1 cellular context compared by ENCODE assay signal in the genomic region with DNA sequence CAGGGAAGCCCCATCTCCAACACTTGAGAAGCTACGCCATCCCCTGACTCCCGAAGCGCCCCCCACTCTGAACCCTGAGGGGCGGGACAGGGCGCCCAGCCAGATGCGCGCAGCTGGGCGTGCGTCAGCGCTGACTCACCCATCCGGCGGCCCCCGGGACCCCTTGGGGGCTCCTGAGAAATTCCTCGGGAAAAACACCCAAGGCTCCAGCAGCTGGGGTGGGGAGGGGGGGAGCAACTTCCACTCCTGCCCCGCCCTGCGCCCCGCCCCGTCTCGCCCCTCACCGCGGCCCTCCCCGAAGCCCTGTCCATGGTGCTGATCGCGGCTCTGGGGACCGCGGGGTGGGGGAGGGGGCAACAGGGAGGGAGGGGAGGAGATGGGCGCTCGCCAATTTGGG.
TF ChIP-seq lines count a peak whose summit lies in the region.

No MANE protein-coding gene starts in this region.

TF ChIP-seq in K562, 482 proteins besides CTCF, POLR2A, EP300 and RAD21 (continued from another document):
- TF ChIP-seq, protein P1, sequence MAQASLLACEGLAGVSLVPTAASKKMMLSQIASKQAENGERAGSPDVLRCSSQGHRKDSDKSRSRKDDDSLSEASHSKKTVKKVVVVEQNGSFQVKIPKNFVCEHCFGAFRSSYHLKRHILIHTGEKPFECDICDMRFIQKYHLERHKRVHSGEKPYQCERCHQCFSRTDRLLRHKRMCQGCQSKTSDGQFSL (CRISPR knock-in tag; IDR thresholded peaks at IDR 0.05), result 0 out of 2 replicates have a peak, but pooled peaks have one; percentile 35
- TF ChIP-seq, protein P1 (tag; IDR thresholded peaks at IDR 0.05), result no peak
- TF ChIP-seq, protein P2, sequence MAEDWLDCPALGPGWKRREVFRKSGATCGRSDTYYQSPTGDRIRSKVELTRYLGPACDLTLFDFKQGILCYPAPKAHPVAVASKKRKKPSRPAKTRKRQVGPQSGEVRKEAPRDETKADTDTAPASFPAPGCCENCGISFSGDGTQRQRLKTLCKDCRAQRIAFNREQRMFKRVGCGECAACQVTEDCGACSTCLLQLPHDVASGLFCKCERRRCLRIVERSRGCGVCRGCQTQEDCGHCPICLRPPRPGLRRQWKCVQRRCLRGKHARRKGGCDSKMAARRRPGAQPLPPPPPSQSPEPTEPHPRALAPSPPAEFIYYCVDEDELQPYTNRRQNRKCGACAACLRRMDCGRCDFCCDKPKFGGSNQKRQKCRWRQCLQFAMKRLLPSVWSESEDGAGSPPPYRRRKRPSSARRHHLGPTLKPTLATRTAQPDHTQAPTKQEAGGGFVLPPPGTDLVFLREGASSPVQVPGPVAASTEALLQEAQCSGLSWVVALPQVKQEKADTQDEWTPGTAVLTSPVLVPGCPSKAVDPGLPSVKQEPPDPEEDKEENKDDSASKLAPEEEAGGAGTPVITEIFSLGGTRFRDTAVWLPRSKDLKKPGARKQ (CRISPR knock-in tag; IDR thresholded peaks at IDR 0.05), result no peak
- TF ChIP-seq, protein P3, sequence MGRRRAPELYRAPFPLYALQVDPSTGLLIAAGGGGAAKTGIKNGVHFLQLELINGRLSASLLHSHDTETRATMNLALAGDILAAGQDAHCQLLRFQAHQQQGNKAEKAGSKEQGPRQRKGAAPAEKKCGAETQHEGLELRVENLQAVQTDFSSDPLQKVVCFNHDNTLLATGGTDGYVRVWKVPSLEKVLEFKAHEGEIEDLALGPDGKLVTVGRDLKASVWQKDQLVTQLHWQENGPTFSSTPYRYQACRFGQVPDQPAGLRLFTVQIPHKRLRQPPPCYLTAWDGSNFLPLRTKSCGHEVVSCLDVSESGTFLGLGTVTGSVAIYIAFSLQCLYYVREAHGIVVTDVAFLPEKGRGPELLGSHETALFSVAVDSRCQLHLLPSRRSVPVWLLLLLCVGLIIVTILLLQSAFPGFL (CRISPR knock-in tag; IDR thresholded peaks at IDR 0.05), result no peak
- TF ChIP-seq, protein P4, sequence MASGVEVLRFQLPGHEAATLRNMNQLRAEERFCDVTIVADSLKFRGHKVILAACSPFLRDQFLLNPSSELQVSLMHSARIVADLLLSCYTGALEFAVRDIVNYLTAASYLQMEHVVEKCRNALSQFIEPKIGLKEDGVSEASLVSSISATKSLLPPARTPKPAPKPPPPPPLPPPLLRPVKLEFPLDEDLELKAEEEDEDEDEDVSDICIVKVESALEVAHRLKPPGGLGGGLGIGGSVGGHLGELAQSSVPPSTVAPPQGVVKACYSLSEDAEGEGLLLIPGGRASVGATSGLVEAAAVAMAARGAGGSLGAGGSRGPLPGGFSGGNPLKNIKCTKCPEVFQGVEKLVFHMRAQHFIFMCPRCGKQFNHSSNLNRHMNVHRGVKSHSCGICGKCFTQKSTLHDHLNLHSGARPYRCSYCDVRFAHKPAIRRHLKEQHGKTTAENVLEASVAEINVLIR (CRISPR knock-in tag; IDR thresholded peaks at IDR 0.05), result no peak
- TF ChIP-seq FOXJ3 (CRISPR knock-in tag; IDR thresholded peaks at IDR 0.05) (no peak), PCBP1 (IDR thresholded peaks at IDR 0.05; ENCODE audit: low read depth, low read length, poor library complexity, severe bottlenecking) (no peak), KDM2B (CRISPR knock-in tag; IDR thresholded peaks at IDR 0.05) (no peak), ZBTB7A (IDR thresholded peaks at IDR 0.05; ENCODE audit: borderline replicate concordance, control insufficient read depth, low read depth, low read length) (peak; percentile 79; the same call in 1 of the 2 replicates), ATF1 (CRISPR knock-in tag; IDR thresholded peaks at IDR 0.05) (0 out of 2 replicates have a peak, but pooled peaks have one; percentile 25), ATF1 (tag; IDR thresholded peaks at IDR 0.05) (no peak), KLF10 (CRISPR knock-in tag; IDR thresholded peaks at IDR 0.05) (no peak), NR4A1 (CRISPR knock-in tag; IDR thresholded peaks at IDR 0.05) (no peak), NR4A1 (tag; IDR thresholded peaks at IDR 0.05) (no peak), HCFC1 (IDR thresholded peaks at IDR 0.05; ENCODE audit: low read depth, low read length) (no peak), FOSL1 (tag; conservative IDR thresholded peaks at IDR 0.05) (peak; percentile 31; the same call in 1 of the 2 replicates), CSDE1 (IDR thresholded peaks at IDR 0.05) (no peak), PRMT5 (CRISPR knock-in tag; IDR thresholded peaks at IDR 0.05) (peak; percentile 74; the same call in 1 of the 2 replicates)
- TF ChIP-seq, protein P5, sequence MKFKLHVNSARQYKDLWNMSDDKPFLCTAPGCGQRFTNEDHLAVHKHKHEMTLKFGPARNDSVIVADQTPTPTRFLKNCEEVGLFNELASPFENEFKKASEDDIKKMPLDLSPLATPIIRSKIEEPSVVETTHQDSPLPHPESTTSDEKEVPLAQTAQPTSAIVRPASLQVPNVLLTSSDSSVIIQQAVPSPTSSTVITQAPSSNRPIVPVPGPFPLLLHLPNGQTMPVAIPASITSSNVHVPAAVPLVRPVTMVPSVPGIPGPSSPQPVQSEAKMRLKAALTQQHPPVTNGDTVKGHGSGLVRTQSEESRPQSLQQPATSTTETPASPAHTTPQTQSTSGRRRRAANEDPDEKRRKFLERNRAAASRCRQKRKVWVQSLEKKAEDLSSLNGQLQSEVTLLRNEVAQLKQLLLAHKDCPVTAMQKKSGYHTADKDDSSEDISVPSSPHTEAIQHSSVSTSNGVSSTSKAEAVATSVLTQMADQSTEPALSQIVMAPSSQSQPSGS (CRISPR knock-in tag; IDR thresholded peaks at IDR 0.05), result no peak
- TF ChIP-seq, protein P6, sequence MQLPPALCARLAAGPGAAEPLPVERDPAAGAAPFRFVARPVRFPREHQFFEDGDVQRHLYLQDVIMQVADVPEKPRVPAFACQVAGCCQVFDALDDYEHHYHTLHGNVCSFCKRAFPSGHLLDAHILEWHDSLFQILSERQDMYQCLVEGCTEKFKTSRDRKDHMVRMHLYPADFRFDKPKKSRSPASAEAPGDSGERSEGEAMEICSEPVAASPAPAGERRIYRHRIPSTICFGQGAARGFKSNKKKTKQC (CRISPR knock-in tag; IDR thresholded peaks at IDR 0.05), result 0 out of 2 replicates have a peak, but pooled peaks have one; percentile 44
- TF ChIP-seq, protein P7, sequence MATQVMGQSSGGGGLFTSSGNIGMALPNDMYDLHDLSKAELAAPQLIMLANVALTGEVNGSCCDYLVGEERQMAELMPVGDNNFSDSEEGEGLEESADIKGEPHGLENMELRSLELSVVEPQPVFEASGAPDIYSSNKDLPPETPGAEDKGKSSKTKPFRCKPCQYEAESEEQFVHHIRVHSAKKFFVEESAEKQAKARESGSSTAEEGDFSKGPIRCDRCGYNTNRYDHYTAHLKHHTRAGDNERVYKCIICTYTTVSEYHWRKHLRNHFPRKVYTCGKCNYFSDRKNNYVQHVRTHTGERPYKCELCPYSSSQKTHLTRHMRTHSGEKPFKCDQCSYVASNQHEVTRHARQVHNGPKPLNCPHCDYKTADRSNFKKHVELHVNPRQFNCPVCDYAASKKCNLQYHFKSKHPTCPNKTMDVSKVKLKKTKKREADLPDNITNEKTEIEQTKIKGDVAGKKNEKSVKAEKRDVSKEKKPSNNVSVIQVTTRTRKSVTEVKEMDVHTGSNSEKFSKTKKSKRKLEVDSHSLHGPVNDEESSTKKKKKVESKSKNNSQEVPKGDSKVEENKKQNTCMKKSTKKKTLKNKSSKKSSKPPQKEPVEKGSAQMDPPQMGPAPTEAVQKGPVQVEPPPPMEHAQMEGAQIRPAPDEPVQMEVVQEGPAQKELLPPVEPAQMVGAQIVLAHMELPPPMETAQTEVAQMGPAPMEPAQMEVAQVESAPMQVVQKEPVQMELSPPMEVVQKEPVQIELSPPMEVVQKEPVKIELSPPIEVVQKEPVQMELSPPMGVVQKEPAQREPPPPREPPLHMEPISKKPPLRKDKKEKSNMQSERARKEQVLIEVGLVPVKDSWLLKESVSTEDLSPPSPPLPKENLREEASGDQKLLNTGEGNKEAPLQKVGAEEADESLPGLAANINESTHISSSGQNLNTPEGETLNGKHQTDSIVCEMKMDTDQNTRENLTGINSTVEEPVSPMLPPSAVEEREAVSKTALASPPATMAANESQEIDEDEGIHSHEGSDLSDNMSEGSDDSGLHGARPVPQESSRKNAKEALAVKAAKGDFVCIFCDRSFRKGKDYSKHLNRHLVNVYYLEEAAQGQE (CRISPR knock-in tag; IDR thresholded peaks at IDR 0.05; ENCODE audit: low read depth), result peak; percentile 86; the same call in 1 of the 2 replicates
- TF ChIP-seq, protein P8, sequence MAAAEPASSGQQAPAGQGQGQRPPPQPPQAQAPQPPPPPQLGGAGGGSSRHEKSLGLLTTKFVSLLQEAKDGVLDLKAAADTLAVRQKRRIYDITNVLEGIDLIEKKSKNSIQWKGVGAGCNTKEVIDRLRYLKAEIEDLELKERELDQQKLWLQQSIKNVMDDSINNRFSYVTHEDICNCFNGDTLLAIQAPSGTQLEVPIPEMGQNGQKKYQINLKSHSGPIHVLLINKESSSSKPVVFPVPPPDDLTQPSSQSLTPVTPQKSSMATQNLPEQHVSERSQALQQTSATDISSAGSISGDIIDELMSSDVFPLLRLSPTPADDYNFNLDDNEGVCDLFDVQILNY (CRISPR knock-in tag; IDR thresholded peaks at IDR 0.05), result no peak
- TF ChIP-seq, protein P9, sequence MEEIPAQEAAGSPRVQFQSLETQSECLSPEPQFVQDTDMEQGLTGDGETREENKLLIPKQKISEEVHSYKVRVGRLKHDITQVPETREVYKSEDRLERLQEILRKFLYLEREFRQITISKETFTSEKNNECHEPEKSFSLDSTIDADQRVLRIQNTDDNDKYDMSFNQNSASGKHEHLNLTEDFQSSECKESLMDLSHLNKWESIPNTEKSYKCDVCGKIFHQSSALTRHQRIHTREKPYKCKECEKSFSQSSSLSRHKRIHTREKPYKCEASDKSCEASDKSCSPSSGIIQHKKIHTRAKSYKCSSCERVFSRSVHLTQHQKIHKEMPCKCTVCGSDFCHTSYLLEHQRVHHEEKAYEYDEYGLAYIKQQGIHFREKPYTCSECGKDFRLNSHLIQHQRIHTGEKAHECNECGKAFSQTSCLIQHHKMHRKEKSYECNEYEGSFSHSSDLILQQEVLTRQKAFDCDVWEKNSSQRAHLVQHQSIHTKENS (CRISPR knock-in tag; IDR thresholded peaks at IDR 0.05), result no peak
- TF ChIP-seq, protein P10, sequence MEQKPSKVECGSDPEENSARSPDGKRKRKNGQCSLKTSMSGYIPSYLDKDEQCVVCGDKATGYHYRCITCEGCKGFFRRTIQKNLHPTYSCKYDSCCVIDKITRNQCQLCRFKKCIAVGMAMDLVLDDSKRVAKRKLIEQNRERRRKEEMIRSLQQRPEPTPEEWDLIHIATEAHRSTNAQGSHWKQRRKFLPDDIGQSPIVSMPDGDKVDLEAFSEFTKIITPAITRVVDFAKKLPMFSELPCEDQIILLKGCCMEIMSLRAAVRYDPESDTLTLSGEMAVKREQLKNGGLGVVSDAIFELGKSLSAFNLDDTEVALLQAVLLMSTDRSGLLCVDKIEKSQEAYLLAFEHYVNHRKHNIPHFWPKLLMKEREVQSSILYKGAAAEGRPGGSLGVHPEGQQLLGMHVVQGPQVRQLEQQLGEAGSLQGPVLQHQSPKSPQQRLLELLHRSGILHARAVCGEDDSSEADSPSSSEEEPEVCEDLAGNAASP (IDR thresholded peaks at IDR 0.05), result no peak
- TF ChIP-seq, protein P11, sequence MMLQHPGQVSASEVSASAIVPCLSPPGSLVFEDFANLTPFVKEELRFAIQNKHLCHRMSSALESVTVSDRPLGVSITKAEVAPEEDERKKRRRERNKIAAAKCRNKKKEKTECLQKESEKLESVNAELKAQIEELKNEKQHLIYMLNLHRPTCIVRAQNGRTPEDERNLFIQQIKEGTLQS (IDR thresholded peaks at IDR 0.05), result peak; percentile 25; the same call in 1 of the 2 replicates
- TF ChIP-seq, protein P11 (CRISPR knock-in tag; conservative IDR thresholded peaks at IDR 0.05), result no peak
- TF ChIP-seq, protein P12, sequence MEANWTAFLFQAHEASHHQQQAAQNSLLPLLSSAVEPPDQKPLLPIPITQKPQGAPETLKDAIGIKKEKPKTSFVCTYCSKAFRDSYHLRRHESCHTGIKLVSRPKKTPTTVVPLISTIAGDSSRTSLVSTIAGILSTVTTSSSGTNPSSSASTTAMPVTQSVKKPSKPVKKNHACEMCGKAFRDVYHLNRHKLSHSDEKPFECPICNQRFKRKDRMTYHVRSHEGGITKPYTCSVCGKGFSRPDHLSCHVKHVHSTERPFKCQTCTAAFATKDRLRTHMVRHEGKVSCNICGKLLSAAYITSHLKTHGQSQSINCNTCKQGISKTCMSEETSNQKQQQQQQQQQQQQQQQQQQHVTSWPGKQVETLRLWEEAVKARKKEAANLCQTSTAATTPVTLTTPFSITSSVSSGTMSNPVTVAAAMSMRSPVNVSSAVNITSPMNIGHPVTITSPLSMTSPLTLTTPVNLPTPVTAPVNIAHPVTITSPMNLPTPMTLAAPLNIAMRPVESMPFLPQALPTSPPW (CRISPR knock-in tag; IDR thresholded peaks at IDR 0.05), result peak; percentile 82
